1 cellular context compared by ENCODE assay signal in genomic region chr2:174003635-174004310, GRCh38.
TF ChIP-seq lines count a peak whose summit lies in the region.

No MANE protein-coding gene starts in this region.

TF ChIP-seq in HepG2, 621 proteins besides CTCF, POLR2A, EP300 and RAD21 (continued from another document and continues in another):
- TF ChIP-seq KIAA2018 (CRISPR knock-in tag; IDR thresholded peaks at IDR 0.05; ENCODE audit: borderline replicate concordance) (no peak), ZNF75D (CRISPR knock-in tag; IDR thresholded peaks at IDR 0.05; ENCODE audit: borderline replicate concordance) (no peak), ATAD3A (CRISPR knock-in tag; IDR thresholded peaks at IDR 0.05) (no peak), DNMT3B (CRISPR knock-in tag; conservative IDR thresholded peaks at IDR 0.05) (no peak), MLXIP (CRISPR knock-in tag; IDR thresholded peaks at IDR 0.05; ENCODE audit: borderline replicate concordance) (no peak), ZNF710 (CRISPR knock-in tag; IDR thresholded peaks at IDR 0.05; ENCODE audit: borderline replicate concordance) (no peak), HNF4A (CRISPR knock-in tag; IDR thresholded peaks at IDR 0.05) (peak; percentile 5; the same call in 1 of the 2 replicates), JDP2 (CRISPR knock-in tag; IDR thresholded peaks at IDR 0.05; ENCODE audit: borderline replicate concordance) (no peak), ARNTL (CRISPR knock-in tag; IDR thresholded peaks at IDR 0.05) (no peak), ZSCAN12 (CRISPR knock-in tag; IDR thresholded peaks at IDR 0.05) (no peak), FOXK2 (IDR thresholded peaks at IDR 0.05) (no peak), SIX4 (CRISPR knock-in tag; IDR thresholded peaks at IDR 0.05) (no peak), ZMYM4 (CRISPR knock-in tag; IDR thresholded peaks at IDR 0.05) (0 out of 2 replicates have a peak, but pooled peaks have one; percentile 31), TP53 (CRISPR knock-in tag; conservative IDR thresholded peaks at IDR 0.05) (no peak), ZNF678 (CRISPR knock-in tag; IDR thresholded peaks at IDR 0.05) (no peak), ZNF350 (CRISPR knock-in tag; IDR thresholded peaks at IDR 0.05; ENCODE audit: borderline replicate concordance, low read depth) (peak; percentile 27; the same call in 1 of the 2 replicates), ZNF30 (CRISPR knock-in tag; IDR thresholded peaks at IDR 0.05) (no peak), XBP1 (CRISPR knock-in tag; IDR thresholded peaks at IDR 0.05) (no peak), E2F2 (CRISPR knock-in tag; IDR thresholded peaks at IDR 0.05; ENCODE audit: borderline replicate concordance) (no peak), YEATS2 (CRISPR knock-in tag; IDR thresholded peaks at IDR 0.05; ENCODE audit: borderline replicate concordance) (no peak), ZNF616 (CRISPR knock-in tag; IDR thresholded peaks at IDR 0.05; ENCODE audit: low read depth) (no peak), PCBP1 (IDR thresholded peaks at IDR 0.05; ENCODE audit: borderline replicate concordance, low read depth, low read length) (no peak), MXD3 (CRISPR knock-in tag; IDR thresholded peaks at IDR 0.05) (no peak), CBX2 (IDR thresholded peaks at IDR 0.05; ENCODE audit: low read depth, low read length) (no peak), CBX2 (CRISPR knock-in tag; IDR thresholded peaks at IDR 0.05; ENCODE audit: low read depth) (no peak), BCL6 (CRISPR knock-in tag; IDR thresholded peaks at IDR 0.05) (no peak), FOXA3 (CRISPR knock-in tag; IDR thresholded peaks at IDR 0.05) (no peak), ZNF224 (CRISPR knock-in tag; IDR thresholded peaks at IDR 0.05) (no peak), MAFF (IDR thresholded peaks at IDR 0.05; ENCODE audit: low read depth, low read length) (no peak), ZNF562 (CRISPR knock-in tag; IDR thresholded peaks at IDR 0.05; ENCODE audit: borderline replicate concordance) (no peak), ZNF256 (CRISPR knock-in tag; conservative IDR thresholded peaks at IDR 0.05) (no peak), SMAD1 (CRISPR knock-in tag; IDR thresholded peaks at IDR 0.05; ENCODE audit: borderline replicate concordance, low read depth) (0 out of 2 replicates have a peak, but pooled peaks have one; percentile 44), BRCA1 (CRISPR knock-in tag; IDR thresholded peaks at IDR 0.05) (no peak), NR2F1 (CRISPR knock-in tag; IDR thresholded peaks at IDR 0.05) (no peak), ATF1 (CRISPR knock-in tag; IDR thresholded peaks at IDR 0.05) (no peak), FOXO1 (CRISPR knock-in tag; IDR thresholded peaks at IDR 0.05) (no peak), SAP130 (CRISPR knock-in tag; IDR thresholded peaks at IDR 0.05; ENCODE audit: low read depth) (no peak), SP1 (IDR thresholded peaks at IDR 0.05) (no peak), SP1 (CRISPR knock-in tag; IDR thresholded peaks at IDR 0.05) (no peak), YY1 (IDR thresholded peaks at IDR 0.05; ENCODE audit: insufficient read depth, insufficient replicate concordance, low read depth, low read length) (no peak), ZNF780A (CRISPR knock-in tag; IDR thresholded peaks at IDR 0.05) (no peak), ZBTB8A (CRISPR knock-in tag; IDR thresholded peaks at IDR 0.05; ENCODE audit: borderline replicate concordance, low read depth) (no peak), NFE2 (CRISPR knock-in tag; IDR thresholded peaks at IDR 0.05) (no peak), ZNF20 (CRISPR knock-in tag; IDR thresholded peaks at IDR 0.05) (no peak), MYC (CRISPR knock-in tag; IDR thresholded peaks at IDR 0.05; ENCODE audit: borderline replicate concordance) (peak; percentile 30; the same call in 1 of the 2 replicates), HDAC2 (CRISPR knock-in tag; IDR thresholded peaks at IDR 0.05) (0 out of 2 replicates have a peak, but pooled peaks have one; percentile 27), NFAT5 (CRISPR knock-in tag; IDR thresholded peaks at IDR 0.05) (no peak), KAT7 (CRISPR knock-in tag; IDR thresholded peaks at IDR 0.05; ENCODE audit: borderline replicate concordance) (no peak)
